ENCODE assay signal across 8 cellular contexts in the genomic region with DNA sequence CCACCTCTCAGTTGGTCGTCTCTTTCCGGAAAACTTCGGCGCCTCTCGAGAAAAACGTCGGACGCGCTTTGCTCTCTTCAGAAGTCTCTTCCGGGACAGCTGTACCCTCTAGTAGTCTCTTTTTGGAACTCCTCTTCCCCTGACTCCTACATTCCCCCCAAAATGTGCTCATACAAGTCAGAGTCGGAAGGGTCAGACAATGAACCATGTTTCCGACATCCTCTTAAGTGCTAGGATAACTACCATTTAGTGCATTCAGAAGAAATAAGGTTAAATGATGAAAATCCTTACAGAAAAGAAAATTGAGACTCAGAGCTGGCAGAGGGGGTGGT. TPM values are rescaled to one million over a fixed set of nuclear protein-coding genes. Genes with fewer than 3 reads are reported as not detected.
A peak's percentile ranks its signal among the peaks of the same experiment; 100 is the strongest.
DNase-seq lines count a peak whose midpoint lies in the region; ATAC-seq and TF ChIP-seq lines count a peak whose summit lies in the region.

No MANE protein-coding gene starts in this region.

- no peak for DNase-seq in Caco-2
- DNase-seq in OCI-LY7 (ENCODE audit: low spot score) = no peak
- DNase-seq in endodermal cell = no peak
- DNase-seq in osteoblast (ENCODE audit: insufficient read length, low spot score, missing footprints) = no peak
- DNase-seq in SK-N-DZ (ENCODE audit: low spot score) = no peak
- DNase-seq in globus pallidus (ENCODE audit: low spot score) = no peak
- no peak for DNase-seq in stimulated activated naive CD4-positive, alpha-beta T cell (lab: John Stamatoyannopoulos, UW)

- H3K79me2 ChIP-seq in OCI-LY7 (ENCODE audit: insufficient read depth, low read depth, low read length) (peaks cover 45% of the 10 kb centered on the region), osteoblast (ENCODE audit: insufficient read depth, low read length) (peaks cover 39% of the 10 kb centered on the region)

- H3K9me2 ChIP-seq in OCI-LY7 (ENCODE audit: insufficient read depth, low read length) = no peaks in the 10 kb centered on the region

- H4K20me1 ChIP-seq in OCI-LY7 (ENCODE audit: insufficient read depth, low read length) (peaks cover 20% of the 10 kb centered on the region; the same call in 1 of the 2 replicates), osteoblast (ENCODE audit: insufficient read depth, low read length) (peaks cover 20% of the 10 kb centered on the region)

- H3K9ac ChIP-seq in endodermal cell (ENCODE audit: extremely low read depth, low read length, poor library complexity, severe bottlenecking) = peak overlapping the region; percentile 80

- peak overlapping the region; percentile 51 for H3K27ac Mint-ChIP-seq in Caco-2 (ENCODE audit: unreplicated experiment)
- peak overlapping the region; percentile 88 for H3K27ac Mint-ChIP-seq in endodermal cell

- H3K4me2 ChIP-seq in OCI-LY7 (ENCODE audit: low read length) = peak overlapping the region; percentile 81
- peak overlapping the region; percentile 97 for H3K4me2 ChIP-seq in osteoblast (ENCODE audit: insufficient read depth, low read length)

- no peaks in the 10 kb centered on the region for H3K9me3 Mint-ChIP-seq in Caco-2 (ENCODE audit: unreplicated experiment)
- H3K9me3 Mint-ChIP-seq in endodermal cell = peaks cover 6% of the 10 kb centered on the region

- H3K27me3 ChIP-seq in Caco-2 (replicated peaks; ENCODE audit: control insufficient read depth, insufficient read depth, low read length) (no peaks in the 10 kb centered on the region), endodermal cell (ENCODE audit: control insufficient read depth, insufficient read depth, low read length, poor library complexity, severe bottlenecking) (no peaks in the 10 kb centered on the region), osteoblast (ENCODE audit: insufficient read depth, low read length) (no peaks in the 10 kb centered on the region)

- no peaks in the 10 kb centered on the region for H3K9me3 ChIP-seq in Caco-2
- peaks cover 11% of the 10 kb centered on the region; the same call in 1 of the 2 replicates for H3K9me3 ChIP-seq in OCI-LY7 (ENCODE audit: low read length)
- peaks cover 7% of the 10 kb centered on the region for H3K9me3 ChIP-seq in endodermal cell (ENCODE audit: control insufficient read depth, low read length)
- no peaks in the 10 kb centered on the region for H3K9me3 ChIP-seq in osteoblast (ENCODE audit: low read depth, low read length)

- peaks cover 17% of the 10 kb centered on the region for H3K4me1 ChIP-seq in Caco-2
- peaks cover 34% of the 10 kb centered on the region for H3K4me1 ChIP-seq in OCI-LY7 (ENCODE audit: insufficient read depth, low read length, poor library complexity, severe bottlenecking)
- no peaks in the 10 kb centered on the region for H3K4me1 ChIP-seq in endodermal cell (ENCODE audit: control insufficient read depth, insufficient read depth, low read length)
- peaks cover 21% of the 10 kb centered on the region for H3K4me1 ChIP-seq in osteoblast (ENCODE audit: insufficient read depth, low read length)

- POLR2A ChIA-PET in Caco-2 (lab: Charles Lee) = interaction anchor here (0.6 to 1.3 kb wide), 4 partner anchors 13 to 359 kb away, joined by 3 to 6 read pairs (median 4); no protein-coding TSS in a partner anchor
- POLR2A ChIA-PET in OCI-LY7 (lab: Charles Lee) = interaction anchor here (0.6 to 1.8 kb wide), 3 partner anchors 10 to 423 kb away, joined by 4 to 7 read pairs (median 5); no protein-coding TSS in a partner anchor

- H3K4me3 Mint-ChIP-seq in Caco-2 (ENCODE audit: unreplicated experiment) (peak overlapping the region; percentile 74), endodermal cell (peak overlapping the region; percentile 87)

- H3K27me3 Mint-ChIP-seq in Caco-2 (ENCODE audit: insufficient read depth, unreplicated experiment) (no peaks in the 10 kb centered on the region), endodermal cell (ENCODE audit: insufficient read depth) (no peaks in the 10 kb centered on the region)

- H3K4me3 ChIP-seq in Caco-2 (ENCODE audit: low read depth, low read length) (peak overlapping the region; percentile 75), OCI-LY7 (ENCODE audit: low read depth, low read length, poor library complexity, severe bottlenecking) (peak overlapping the region; percentile 74), endodermal cell (ENCODE audit: low read length) (peak overlapping the region; percentile 89), osteoblast (ENCODE audit: insufficient read depth, low read length) (peak overlapping the region; percentile 89)

- TF ChIP-seq CTCF in Caco-2 (IDR thresholded peaks at IDR 0.05; ENCODE audit: insufficient read depth in 1 of 2, low read depth in 1 of 2, low read length in 1 of 2, severe bottlenecking in 1 of 2, unreplicated experiment in 1 of 2) (no peak), OCI-LY7 (conservative IDR thresholded peaks at IDR 0.05; ENCODE audit: low read length) (no peak), endodermal cell (conservative IDR thresholded peaks at IDR 0.05) (no peak), osteoblast (IDR thresholded peaks at IDR 0.05; ENCODE audit: extremely low read depth, low read depth, low read length) (no peak)

- BruUV-seq in Caco-2 (replicated peaks; lab: Mats Ljungman, UMichigan) (no TSS peak), OCI-LY7 (replicated peaks; lab: Mats Ljungman, UMichigan) (no TSS peak)

- H3K36me3 ChIP-seq in Caco-2 (ENCODE audit: control insufficient read depth, insufficient read depth, low read length) (peaks cover 2% of the 10 kb centered on the region; the same call in 1 of the 2 replicates), OCI-LY7 (ENCODE audit: insufficient read depth, low read length) (peaks cover 36% of the 10 kb centered on the region), endodermal cell (ENCODE audit: control insufficient read depth, insufficient read depth, low read length) (peaks cover 25% of the 10 kb centered on the region), osteoblast (ENCODE audit: insufficient read depth, low read length) (peaks cover 16% of the 10 kb centered on the region)

- intact Hi-C loops in Caco-2 (cut with micrococcal nuclease; ENCODE audit: unreplicated experiment) (loop anchor here (2.0 kb wide), 1 partner anchor 19 kb away; a partner anchor contains a TSS), OCI-LY7 (cut with micrococcal nuclease; ENCODE audit: unreplicated experiment) (loop anchor here (5.0 kb wide), 2 partner anchors 717 to 897 kb away; a partner anchor contains a TSS)

- 0 to 2% methylated on average over 10 to 12 of the region's 12 CpGs for WGBS in endodermal cell (ENCODE audit: insufficient coverage in 1 of 2, insufficient read length in 1 of 2), 2 experiments

- CTCF ChIA-PET in Caco-2 (lab: Charles Lee) = interaction anchor here (0.5 to 1.6 kb wide), 11 partner anchors 12 to 906 kb away, joined by 3 to 8 read pairs (median 4); no protein-coding TSS in a partner anchor
- CTCF ChIA-PET in OCI-LY7 (lab: Charles Lee; ENCODE audit: unreplicated experiment) = interaction anchor here (1.1 to 1.3 kb wide), 2 partner anchors 10 to 14 kb away, joined by 3 read pairs; no protein-coding TSS in a partner anchor

- H3K27ac ChIP-seq in OCI-LY7 (ENCODE audit: low read depth, low read length, poor library complexity, severe bottlenecking) (peak overlapping the region; percentile 63), endodermal cell (ENCODE audit: low read depth, low read length) (peak overlapping the region; percentile 44), osteoblast (ENCODE audit: low read depth, low read length) (peak overlapping the region; percentile 80)

- ATAC-seq in GM19463 (IDR thresholded peaks at IDR 0.05; ENCODE audit: unreplicated experiment) = no peak

- peak overlapping the region; percentile 68; the same call in 1 of the 2 replicates for H2AFZ ChIP-seq in OCI-LY7 (ENCODE audit: low read length)
- H2AFZ ChIP-seq in osteoblast (ENCODE audit: low read length) = peak overlapping the region; percentile 75

- H3K36me3 Mint-ChIP-seq in Caco-2 (ENCODE audit: insufficient read depth, unreplicated experiment) = peaks cover 20% of the 10 kb centered on the region
- peaks cover 20% of the 10 kb centered on the region for H3K36me3 Mint-ChIP-seq in endodermal cell (ENCODE audit: low read depth)

- H3K4me1 Mint-ChIP-seq in Caco-2 (ENCODE audit: low read depth, unreplicated experiment) = peaks cover 10% of the 10 kb centered on the region
- peaks cover 10% of the 10 kb centered on the region for H3K4me1 Mint-ChIP-seq in endodermal cell

RNA-seq across cellular contexts. Expression of a gene that starts 0.5 kb away (rescaled TPM):
- total RNA-seq in Caco-2 (2022) = 20.3 and 22.7 TPM in 2 replicates
- 25.2 and 32.9 TPM in 2 replicates for total RNA-seq in OCI-LY7 (2014; rRNA removed; shearing (Covaris generic))
- 18.6 and 19.7 TPM in 2 replicates for total RNA-seq in OCI-LY7 (2022)
- total RNA-seq in endodermal cell = 1 to 10 TPM; 9.4 to 9.9 TPM
- 18.7 TPM for polyA plus RNA-seq in endodermal cell (2013, experiment 1 of 2)
- polyA plus RNA-seq in endodermal cell (2013, experiment 2 of 2) = 15.2 TPM
- 18.0 and 21.0 TPM in 2 replicates for total RNA-seq in osteoblast
- 37.2 and 42.0 TPM in 2 replicates for polyA plus RNA-seq in SK-N-DZ (2014; cell fraction: cytosol; rRNA removed)
- 22.1 and 23.2 TPM in 2 replicates for polyA plus RNA-seq in SK-N-DZ (2014; cell fraction: nucleus; rRNA removed)

RNA-seq across cellular contexts. Expression of a gene that starts 19.7 kb away (rescaled TPM):
- total RNA-seq in Caco-2 (2022) (4.2 and 4.3 TPM in 2 replicates), OCI-LY7 (2022) (not detected in 2 replicates), endodermal cell (10 to 100 TPM; 12.4 to 19.6 TPM), osteoblast (44.2 and 47.4 TPM in 2 replicates)
- total RNA-seq in OCI-LY7 (2014; rRNA removed; shearing (Covaris generic)) = not detected in 2 replicates
- 9.5 TPM for polyA plus RNA-seq in endodermal cell (2013, experiment 1 of 2)
- polyA plus RNA-seq in endodermal cell (2013, experiment 2 of 2) = 9.9 TPM
- 0.17 and 0.45 TPM in 2 replicates for polyA plus RNA-seq in SK-N-DZ (2014; cell fraction: cytosol; rRNA removed)
- 0.13 and 4.5 TPM in 2 replicates for polyA plus RNA-seq in SK-N-DZ (2014; cell fraction: nucleus; rRNA removed)

RNA-seq across cellular contexts. Expression of a gene that starts 38.5 kb away (rescaled TPM):
- total RNA-seq in Caco-2 (2022) (0.30 and 0.39 TPM in 2 replicates), OCI-LY7 (2022) (not detected in 2 replicates), endodermal cell (1 to 10 TPM; 7.3 to 9.0 TPM), osteoblast (0.59 and 1.8 TPM in 2 replicates)
- not detected in 2 replicates for total RNA-seq in OCI-LY7 (2014; rRNA removed; shearing (Covaris generic))
- 4.2 TPM for polyA plus RNA-seq in endodermal cell (2013, experiment 1 of 2)
- 3.9 TPM for polyA plus RNA-seq in endodermal cell (2013, experiment 2 of 2)
- 0.03 TPM in 1 of 2 replicates, not detected in the other for polyA plus RNA-seq in SK-N-DZ (2014; cell fraction: cytosol; rRNA removed)
- polyA plus RNA-seq in SK-N-DZ (2014; cell fraction: nucleus; rRNA removed) = 0.24 TPM in 1 of 2 replicates, not detected in the other
